Comparison of ENCODE assay signal across 1 cellular context in genomic region chr2:37819228-37819627, GRCh38.
TF ChIP-seq lines count a peak whose summit lies in the region.

No MANE protein-coding gene starts in this region.

TF ChIP-seq in IMR-90, 13 proteins besides CTCF, POLR2A, EP300 and RAD21:
- no peak for TF ChIP-seq MAZ (IDR thresholded peaks at IDR 0.05; ENCODE audit: borderline replicate concordance, low read depth, low read length)
- peak; percentile 60; the same call in 1 of the 2 replicates for TF ChIP-seq CEBPB (IDR thresholded peaks at IDR 0.05; ENCODE audit: low read depth, low read length)
- no peak for TF ChIP-seq NFE2L2 (IDR thresholded peaks at IDR 0.05; ENCODE audit: low read depth, low read length)
- TF ChIP-seq CHD1 (IDR thresholded peaks at IDR 0.05; ENCODE audit: low read depth, low read length) = no peak
- no peak for TF ChIP-seq MXI1 (IDR thresholded peaks at IDR 0.05; ENCODE audit: borderline replicate concordance, low read depth, low read length)
- no peak for TF ChIP-seq FOS (IDR thresholded peaks at IDR 0.05; ENCODE audit: low read depth, low read length)
